6 cellular contexts compared by ENCODE assay signal in the genomic region with DNA sequence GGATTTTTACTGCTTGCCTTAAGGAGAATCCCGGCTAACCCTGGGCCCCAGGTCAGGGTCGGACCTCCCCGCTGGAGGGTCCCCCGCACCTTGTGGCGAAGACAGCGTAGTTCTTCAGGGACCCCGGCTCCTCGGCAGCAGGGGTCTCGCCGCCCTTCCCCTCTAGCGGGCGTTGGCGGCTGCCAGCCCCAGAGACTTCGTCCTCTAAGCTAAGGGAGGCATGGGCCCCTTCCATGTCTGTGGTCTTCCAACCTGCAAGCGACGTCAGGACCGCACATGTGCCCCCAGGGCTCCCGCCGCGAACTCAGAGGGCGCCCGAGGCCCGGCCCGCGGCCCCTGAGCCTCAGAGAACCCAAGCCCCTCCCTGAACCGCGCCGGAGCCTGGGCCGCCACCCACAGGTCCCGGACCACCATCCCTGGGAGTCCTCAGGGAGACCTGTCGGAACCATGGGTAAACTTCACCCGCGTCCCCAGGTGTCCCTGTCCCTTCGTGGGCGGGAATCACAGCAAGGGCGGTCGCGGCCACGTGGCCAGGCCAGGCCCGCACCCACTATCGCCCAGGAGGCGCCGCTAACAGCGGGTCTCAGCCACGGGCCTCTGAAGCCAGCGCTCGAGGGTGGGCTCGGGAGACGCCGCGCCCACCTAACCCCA. TPM values are rescaled to one million over a fixed set of nuclear protein-coding genes. Genes with fewer than 3 reads are reported as not detected.
DNase-seq lines count a peak whose midpoint lies in the region; TF ChIP-seq lines count a peak whose summit lies in the region.

No MANE protein-coding gene starts in this region.

- no peaks in the 10 kb centered on the region for H3K36me3 ChIP-seq in kidney epithelial cell (ENCODE audit: control insufficient read depth, insufficient read depth, low read length)

- DNase-seq in activated CD8-positive, alpha-beta memory T cell treated with anti-CD3 and anti-CD28 coated beads for 24 hours: peak; percentile 58
- DNase-seq in kidney epithelial cell (ENCODE audit: low read depth): no peak
- DNase-seq in NCI-H146 (lab: John Stamatoyannopoulos, UW): no peak
- no peak for DNase-seq in NCI-H1417 (lab: John Stamatoyannopoulos, UW)
- DNase-seq in HUDEP-2 (lab: John Stamatoyannopoulos, UW; ENCODE audit: unreplicated experiment in 76 of 76): no peak

- peak overlapping the region; percentile 41 for H3K4me3 ChIP-seq in kidney epithelial cell (ENCODE audit: low read depth, low read length)

- H3K27me3 ChIP-seq in kidney epithelial cell (ENCODE audit: control insufficient read depth, insufficient read depth, low read length): peaks cover 2% of the 10 kb centered on the region

- TF ChIP-seq CTCF in 22Rv1 (IDR thresholded peaks at IDR 0.05) (peak; percentile 37), kidney epithelial cell (IDR thresholded peaks at IDR 0.05; ENCODE audit: insufficient read depth, low read length, poor library complexity, severe bottlenecking) (no peak)

- H3K27ac ChIP-seq in 22Rv1: peak overlapping the region; percentile 98

RNA-seq across cellular contexts. Expression of a gene that starts 0.6 kb away (rescaled TPM):
- 7.1 and 13.1 TPM in 2 replicates for total RNA-seq in kidney epithelial cell

RNA-seq across cellular contexts. Expression of a gene that starts 2.9 kb away (rescaled TPM):
- 4.2 and 7.6 TPM in 2 replicates for total RNA-seq in kidney epithelial cell

RNA-seq across cellular contexts. Expression of a gene that starts 11.1 kb away (rescaled TPM):
- total RNA-seq in kidney epithelial cell: 91.3 and 122 TPM in 2 replicates

RNA-seq across cellular contexts. Expression of a gene that starts 29.3 kb away (rescaled TPM):
- total RNA-seq in kidney epithelial cell: 31.5 and 39.2 TPM in 2 replicates
